In genomic region chr2:86720541-86721320, GRCh38 we compare ENCODE assay signal across 7 cellular contexts. TPM values are rescaled to one million over a fixed set of nuclear protein-coding genes. Genes with fewer than 3 reads are reported as not detected.
A peak's percentile ranks its signal among the peaks of the same experiment; 100 is the strongest.
DNase-seq lines count a peak whose midpoint lies in the region; ATAC-seq and TF ChIP-seq lines count a peak whose summit lies in the region.
"Not testable (repeated sequence)": the region's sequence is repeated elsewhere in the genome, so short reads cannot be mapped to it uniquely, and the experiment has no call there.

No MANE protein-coding gene starts in this region.

- H4K20me1 ChIP-seq in smooth muscle cell (ENCODE audit: low read depth) = not testable (repeated sequence)

- not testable (repeated sequence) for H3F3A ChIP-seq in smooth muscle cell (ENCODE audit: low read depth)

- CTCF ChIA-PET in activated CD8-positive, alpha-beta memory T cell treated with anti-CD3 and anti-CD28 coated beads, Interleukin-2, amount 10 ng/mL, durations not matched to agents 7 days and 5 days (lab: Charles Lee) = not testable (repeated sequence)

- not testable (repeated sequence) for H3K79me2 ChIP-seq in smooth muscle cell (ENCODE audit: low read depth)

- H3K4me1 ChIP-seq in duodenal mucosa (ENCODE audit: control insufficient read depth in 1 of 2, insufficient read depth in 2 of 2, low read length in 2 of 2); smooth muscle cell (ENCODE audit: low read depth): not testable (repeated sequence)

- not testable (repeated sequence) for H3K4me1 Mint-ChIP-seq in activated CD8-positive, alpha-beta memory T cell treated with anti-CD3 and anti-CD28 coated beads, Interleukin-2, amount 10 ng/mL, durations not matched to agents 7 days and 5 days

- not testable (repeated sequence) for H3K36me3 Mint-ChIP-seq in activated CD8-positive, alpha-beta memory T cell treated with anti-CD3 and anti-CD28 coated beads, Interleukin-2, amount 10 ng/mL, durations not matched to agents 7 days and 5 days

- not testable (repeated sequence) for H3K36me3 ChIP-seq in duodenal mucosa (ENCODE audit: control insufficient read depth in 1 of 2, insufficient read depth in 2 of 2, low read length in 2 of 2); smooth muscle cell (ENCODE audit: low read depth)

- H3K9ac ChIP-seq in duodenal mucosa (ENCODE audit: low read depth in 1 of 2, low read length in 2 of 2) (peak overlapping the region; percentile 38 to 41), smooth muscle cell (ENCODE audit: low read depth) (peak overlapping the region; percentile 60)

- H2AFZ ChIP-seq in smooth muscle cell (ENCODE audit: low read depth) = not testable (repeated sequence)

- under 1% methylated on average over 23 of the region's 85 CpGs for WGBS in smooth muscle cell (ENCODE audit: low lambda C conversion rate)

- peak overlapping the region; percentile 84 for H3K27ac Mint-ChIP-seq in activated CD8-positive, alpha-beta memory T cell treated with anti-CD3 and anti-CD28 coated beads, Interleukin-2, amount 10 ng/mL, durations not matched to agents 7 days and 5 days

- not testable (repeated sequence) for H3K27me3 Mint-ChIP-seq in activated CD8-positive, alpha-beta memory T cell treated with anti-CD3 and anti-CD28 coated beads, Interleukin-2, amount 10 ng/mL, durations not matched to agents 7 days and 5 days

- TF ChIP-seq CTCF in smooth muscle cell (IDR thresholded peaks at IDR 0.05; ENCODE audit: borderline replicate concordance, insufficient read depth, poor library complexity, severe bottlenecking) = not testable (repeated sequence)

- H3K27ac ChIP-seq in duodenal mucosa (ENCODE audit: low read depth, low read length) (peak overlapping the region; percentile 56), smooth muscle cell (ENCODE audit: low read depth) (peak overlapping the region; percentile 92)

- peak; percentile 34 for ATAC-seq in GM18868 (IDR thresholded peaks at IDR 0.05; ENCODE audit: unreplicated experiment)
- peak; percentile 21 for ATAC-seq in HG02981 (IDR thresholded peaks at IDR 0.05; ENCODE audit: unreplicated experiment)
- ATAC-seq in activated CD8-positive, alpha-beta memory T cell treated with anti-CD3 and anti-CD28 coated beads, Interleukin-2, amount 10 ng/mL, durations not matched to agents 7 days and 5 days = peak; percentile 25

- DNase-seq in NCI-H82 (lab: John Stamatoyannopoulos, UW) = peak; percentile 44
- DNase-seq in activated CD8-positive, alpha-beta memory T cell treated with anti-CD3 and anti-CD28 coated beads, Interleukin-2, amount 10 ng/mL, durations not matched to agents 7 days and 5 days = peak; percentile 70
- peak; percentile 69 for DNase-seq in left kidney (ENCODE audit: low read depth, low spot score)
- peak; percentile 16 for DNase-seq in smooth muscle cell (lab: John Stamatoyannopoulos, UW; ENCODE audit: unreplicated experiment)

- not testable (repeated sequence) for H3K9me3 Mint-ChIP-seq in activated CD8-positive, alpha-beta memory T cell treated with anti-CD3 and anti-CD28 coated beads, Interleukin-2, amount 10 ng/mL, durations not matched to agents 7 days and 5 days (ENCODE audit: low read depth)

- H3K4me2 ChIP-seq in smooth muscle cell = peak overlapping the region; percentile 89

- not testable (repeated sequence) for H3K27me3 ChIP-seq in duodenal mucosa (ENCODE audit: control insufficient read depth in 1 of 2, insufficient read depth in 2 of 2, low read length in 2 of 2); smooth muscle cell (ENCODE audit: low read depth)

- H3K4me3 ChIP-seq in duodenal mucosa (ENCODE audit: low read depth in 1 of 2, low read length in 2 of 2) = peak overlapping the region; percentile 56 to 72
- peak overlapping the region; percentile 78 for H3K4me3 ChIP-seq in smooth muscle cell

- H3K4me3 Mint-ChIP-seq in activated CD8-positive, alpha-beta memory T cell treated with anti-CD3 and anti-CD28 coated beads, Interleukin-2, amount 10 ng/mL, durations not matched to agents 7 days and 5 days = peak overlapping the region; percentile 81

- H3K9me3 ChIP-seq in duodenal mucosa (ENCODE audit: control insufficient read depth in 1 of 2, low read length in 2 of 2); smooth muscle cell (replicated peaks; ENCODE audit: low read depth): not testable (repeated sequence)

RNA-seq across cellular contexts. Expression of gene RMND5A, which starts 0.6 kb away (rescaled TPM):
- 10 to 100 TPM; 37.0 to 43.2 TPM for total RNA-seq in activated CD8-positive, alpha-beta memory T cell treated with anti-CD3 and anti-CD28 coated beads, Interleukin-2, amount 10 ng/mL, durations not matched to agents 7 days and 5 days
- 21.8 and 26.8 TPM in 2 replicates for total RNA-seq in smooth muscle cell
- 6.0 and 6.9 TPM in 2 replicates for polyA plus RNA-seq in smooth muscle cell

Comparison
In these comparisons a context has a peak if more than half of its experiments do, and no peak if none do; other contexts are left out.
1. Peak in every context shown above with its lines: DNase-seq, ATAC-seq, H3K4me3 ChIP-seq and H3K27ac ChIP-seq.
2. DNase-seq: peak in every context shown above with its lines; median percentile 70 in activated CD8-positive, alpha-beta memory T cell treated with anti-CD3 and anti-CD28 coated beads, Interleukin-2, amount 10 ng/mL, durations not matched to agents 7 days and 5 days; 69 in left kidney; 44 in NCI-H82; 16 in smooth muscle cell.